ENCODE assay signal across 14 cellular contexts in the genomic region with DNA sequence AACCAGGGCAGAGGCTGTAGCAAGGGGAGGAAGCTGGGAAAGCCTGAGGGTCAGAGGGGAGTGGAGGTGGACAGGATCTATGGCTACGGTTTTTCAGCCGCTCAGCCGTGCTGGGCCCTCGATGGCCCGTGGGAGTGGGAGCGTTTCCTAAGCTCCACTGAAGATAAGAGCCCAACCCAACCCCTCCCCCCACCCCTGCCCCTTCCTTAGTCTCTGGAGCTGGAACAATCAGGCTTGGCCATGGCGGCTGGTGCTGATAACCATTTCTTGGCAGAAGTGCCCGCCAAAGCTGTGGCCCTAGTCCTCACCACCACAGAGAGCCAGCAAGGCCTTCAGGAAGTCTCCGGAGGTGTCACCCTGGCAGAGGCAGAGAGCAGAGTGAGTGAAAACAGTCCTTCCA. TPM values are rescaled to one million over a fixed set of nuclear protein-coding genes. Genes with fewer than 3 reads are reported as not detected.
DNase-seq lines count a peak whose midpoint lies in the region; ATAC-seq and TF ChIP-seq lines count a peak whose summit lies in the region.
"Had no signal": no experiment of that assay in that cellular context is flagged by ENCODE, and none has a peak within 500 bp of the region (broad histone marks: within the 10 kb centered on the region; RNA-seq: fewer than 3 reads in every experiment).

No MANE protein-coding gene starts in this region.

- H3K4me1 ChIP-seq in gastroesophageal sphincter (peaks cover 9 to 43% (median 14%) of the 10 kb centered on the region in 3 donors), muscle layer of duodenum (ENCODE audit: control insufficient read depth in 1 of 2, insufficient read depth in 2 of 2, low read length in 2 of 2) (peaks cover 4 to 32% of the 10 kb centered on the region in 2 donors), thyroid gland (peaks cover 35 to 55% of the 10 kb centered on the region in 2 donors)

- no peak overlapping the region for H3K4me3 ChIP-seq in gastroesophageal sphincter
- no peak overlapping the region for H3K4me3 ChIP-seq in muscle layer of duodenum (ENCODE audit: low read depth in 1 of 2, low read length in 2 of 2)
- no peak overlapping the region for H3K4me3 ChIP-seq in thyroid gland (replicated peaks in 1 of 3)

- whole genome bisulfite sequencing in gastroesophageal sphincter (ENCODE audit: low coverage in 1 of 2), 2 donors: 82% methylated on average over 6 of the region's 9 CpGs; no CpG with 5 or more reads in 1 of the 2 donors
- 80 to 86% methylated on average over 8 to 9 of the region's 9 CpGs for WGBS in thyroid gland, 2 donors

- H3K36me3 Mint-ChIP-seq in activated T-cell treated with anti-CD3 and anti-CD28 coated beads, Interleukin-2, amount 50 U/mL, for 24 hours (ENCODE audit: low read depth): peaks cover 81% of the 10 kb centered on the region
- peaks cover 33% of the 10 kb centered on the region for H3K36me3 Mint-ChIP-seq in activated T-cell treated with anti-CD3 and anti-CD28 coated beads, Interleukin-2, amount 50 U/mL, for 4 hours (ENCODE audit: insufficient read depth)

- H3K27me3 ChIP-seq in gastroesophageal sphincter (no peaks in the 10 kb centered on the region), muscle layer of duodenum (ENCODE audit: low read depth, low read length) (no peaks in the 10 kb centered on the region), thyroid gland (no peaks in the 10 kb centered on the region)

- no peak for ATAC-seq in activated T-cell treated with anti-CD3 and anti-CD28 coated beads, Interleukin-2, amount 50 U/mL, for 4 hours
- ATAC-seq in gastroesophageal sphincter (no peak), GM21825 (IDR thresholded peaks at IDR 0.05; ENCODE audit: unreplicated experiment) (no peak)

- H3K27me3 Mint-ChIP-seq in activated T-cell treated with anti-CD3 and anti-CD28 coated beads, Interleukin-2, amount 50 U/mL, for 24 hours: no peaks in the 10 kb centered on the region
- H3K27me3 Mint-ChIP-seq in activated T-cell treated with anti-CD3 and anti-CD28 coated beads, Interleukin-2, amount 50 U/mL, for 4 hours (ENCODE audit: low read depth): no peaks in the 10 kb centered on the region
- H3K27me3 Mint-ChIP-seq: activated CD4-positive, alpha-beta memory T cell treated with anti-CD3 and anti-CD28 coated beads for 36 hours had no signal

- no peak for DNase-seq in activated T-cell treated with anti-CD3 and anti-CD28 coated beads, Interleukin-2, amount 50 U/mL, for 24 hours
- DNase-seq in activated T-cell treated with anti-CD3 and anti-CD28 coated beads, Interleukin-2, amount 50 U/mL, for 4 hours: no peak
- DNase-seq in thyroid gland (no peak), posterior cingulate gyrus (no peak)
- no peak for DNase-seq in activated CD4-positive, alpha-beta T cell treated with anti-CD3 and anti-CD28 coated beads for 1 hour
- DNase-seq: activated CD4-positive, alpha-beta memory T cell treated with anti-CD3 and anti-CD28 coated beads for 36 hours; H7; SIG-M5; substantia nigra had no signal

- TF ChIP-seq POLR2A in gastroesophageal sphincter (IDR thresholded peaks at IDR 0.05) (no peak), thyroid gland (IDR thresholded peaks at IDR 0.05) (no peak)

- intact Hi-C loops in thyroid gland (cut with DNase I): no loop called here
- intact Hi-C loops in posterior cingulate gyrus (cut with DNase I): no loop called here

- no peaks in the 10 kb centered on the region for H3K9me3 Mint-ChIP-seq in activated T-cell treated with anti-CD3 and anti-CD28 coated beads, Interleukin-2, amount 50 U/mL, for 24 hours
- H3K9me3 Mint-ChIP-seq in activated T-cell treated with anti-CD3 and anti-CD28 coated beads, Interleukin-2, amount 50 U/mL, for 4 hours: no peaks in the 10 kb centered on the region
- H3K9me3 Mint-ChIP-seq: activated CD4-positive, alpha-beta memory T cell treated with anti-CD3 and anti-CD28 coated beads for 36 hours; activated T-helper 2 cell treated with anti-CD3 and anti-CD28 coated beads, Interferon-gamma antibody, Interleukin-2, Interleukin-4, amounts not matched to agents 10 μg/mL and 5 μg/mL and 100 μg/mL, durations not matched to agents 14 hours and 24 hours and 36 hours had no signal

- peak overlapping the region; percentile 72 for H3K27ac Mint-ChIP-seq in activated T-cell treated with anti-CD3 and anti-CD28 coated beads, Interleukin-2, amount 50 U/mL, for 24 hours

- TF ChIP-seq EP300 in gastroesophageal sphincter (IDR thresholded peaks at IDR 0.05): no peak

- peaks cover 40% of the 10 kb centered on the region for H3K4me1 Mint-ChIP-seq in activated T-cell treated with anti-CD3 and anti-CD28 coated beads, Interleukin-2, amount 50 U/mL, for 24 hours (ENCODE audit: low read depth)
- peaks cover 36% of the 10 kb centered on the region for H3K4me1 Mint-ChIP-seq in activated T-cell treated with anti-CD3 and anti-CD28 coated beads, Interleukin-2, amount 50 U/mL, for 4 hours (ENCODE audit: low read depth)

- no peak overlapping the region for H3K4me3 Mint-ChIP-seq in activated T-cell treated with anti-CD3 and anti-CD28 coated beads, Interleukin-2, amount 50 U/mL, for 24 hours
- H3K4me3 Mint-ChIP-seq in activated T-cell treated with anti-CD3 and anti-CD28 coated beads, Interleukin-2, amount 50 U/mL, for 4 hours: no peak overlapping the region
- H3K4me3 Mint-ChIP-seq: activated CD4-positive, alpha-beta memory T cell treated with anti-CD3 and anti-CD28 coated beads for 36 hours; CD14-positive monocyte had no signal

- TF ChIP-seq CTCF in gastroesophageal sphincter (IDR thresholded peaks at IDR 0.05): no peak
- no peak for TF ChIP-seq CTCF in thyroid gland (IDR thresholded peaks at IDR 0.05)

- peaks cover 0 to 53% of the 10 kb centered on the region in 2 donors for H3K36me3 ChIP-seq in gastroesophageal sphincter
- peaks cover 24 to 34% of the 10 kb centered on the region in 2 donors for H3K36me3 ChIP-seq in muscle layer of duodenum (ENCODE audit: control insufficient read depth in 1 of 2, insufficient read depth in 2 of 2, low read length in 2 of 2)
- peaks cover 0 to 12% of the 10 kb centered on the region in 2 donors for H3K36me3 ChIP-seq in thyroid gland

- no peaks in the 10 kb centered on the region for H3K9me3 ChIP-seq in gastroesophageal sphincter
- H3K9me3 ChIP-seq in muscle layer of duodenum (ENCODE audit: control insufficient read depth in 1 of 2, low read length in 2 of 2): no peaks in the 10 kb centered on the region
- H3K9me3 ChIP-seq in thyroid gland: no peaks in the 10 kb centered on the region

- H3K27ac ChIP-seq in gastroesophageal sphincter (peak overlapping the region in 3 of 4 donors; percentile 24 to 38 (median 37)), muscle layer of duodenum (ENCODE audit: low read length) (peak overlapping the region; percentile 49), thyroid gland (peak overlapping the region; percentile 68 to 90 (median 68))

RNA-seq across cellular contexts. Expression of a gene that starts 20.3 kb away (rescaled TPM):
- total RNA-seq in activated T-cell treated with anti-CD3 and anti-CD28 coated beads, Interleukin-2, amount 50 U/mL, for 4 hours: 100 to 1,000 TPM; 199 to 329 (median 211) TPM
- 100 to 1,000 TPM in 2 of 4 donors, 10 to 100 TPM in 2; 74.2 to 142 (median 97.9) TPM for total RNA-seq in gastroesophageal sphincter
- 100 to 1,000 TPM in 1 of 4 donors, 10 to 100 TPM in 3; 74.4 to 115 (median 94.7) TPM for total RNA-seq in thyroid gland

RNA-seq across cellular contexts. Expression of a gene that starts 56.4 kb away (rescaled TPM):
- total RNA-seq in activated T-cell treated with anti-CD3 and anti-CD28 coated beads, Interleukin-2, amount 50 U/mL, for 4 hours: 100 to 1,000 TPM; 102 to 156 (median 128) TPM
- 100 to 1,000 TPM; 359 to 435 (median 375) TPM for total RNA-seq in gastroesophageal sphincter
- 100 to 1,000 TPM; 122 to 283 (median 180) TPM for total RNA-seq in thyroid gland
